ENCODE assay signal across 34 cellular contexts in the genomic region with DNA sequence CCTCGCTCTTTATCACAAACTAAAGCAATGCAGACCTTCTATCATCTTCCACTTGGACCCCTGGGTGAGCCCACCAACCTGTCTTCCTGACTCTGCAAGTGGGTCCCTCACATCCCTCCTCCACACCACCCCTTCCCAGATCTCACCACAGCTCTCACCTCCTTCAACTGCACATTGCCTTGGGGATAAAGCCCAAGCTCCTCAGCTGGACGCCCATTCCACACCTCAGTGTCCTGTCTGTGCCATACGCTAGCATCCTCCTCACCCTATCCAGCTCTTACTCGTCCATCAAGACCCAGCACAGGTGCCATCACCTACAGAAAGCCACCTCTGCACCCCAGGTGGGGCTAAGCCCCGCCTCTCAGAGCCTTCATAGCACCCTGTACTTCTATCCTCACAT.
"Had no signal": no experiment of that assay in that cellular context is flagged by ENCODE, and none has a peak within 500 bp of the region (broad histone marks: within the 10 kb centered on the region; RNA-seq: fewer than 3 reads in every experiment).

No MANE protein-coding gene starts in this region.

- H3K27me3 ChIP-seq: ascending aorta, cardiac muscle cell, MG63 had no signal

- DNase-seq: activated CD4-positive, alpha-beta T cell treated with anti-CD3 and anti-CD28 coated beads, Interleukin-2, amount 10 ng/mL, durations not matched to agents 24 days and 14 days; activated CD4-positive, alpha-beta T cell treated with anti-CD3 and anti-CD28 coated beads, Interleukin-2, amount 50 U/mL, for 4 hours; activated CD4-positive, CD25-positive, alpha-beta regulatory T cell; activated CD8-positive, alpha-beta T cell treated with anti-CD3 and anti-CD28 coated beads for 36 hours; activated gamma-delta T cell; activated naive CD4-positive, alpha-beta T cell treated with Interleukin-2 at 50 U/mL for 16 hours; activated naive CD8-positive, alpha-beta T cell treated with anti-CD3 and anti-CD28 coated beads, Interleukin-2, amount 10 ng/mL, durations not matched to agents 7 days and 5 days; activated T-cell treated with anti-CD3 and anti-CD28 coated beads, Interleukin-2, amount 50 U/mL, for 24 hours; amygdala; Kasumi-1; KG1; MG63; NCI-H1092; NCI-H146; NCI-H187; NCI-H2029 treated with DMSO at 0.1 percent for 48 hours; NCI-H2107; NCI-H2171; NCI-H510A; NCI-H526; NCI-H748 treated with DMSO at 0.1 percent for 48 hours; NK-92 treated with Interleukin-12 subunit alpha and Interleukin-12 subunit beta, amount 100 ng/mL, for 24 hours; PC-3; SIG-M5; SW 1271; T-helper 1 cell; T-helper 2 cell; T1000; WERI-Rb-1 had no signal

- H3K27ac ChIP-seq: ascending aorta, cardiac muscle cell, RWPE1, WERI-Rb-1 had no signal

- H3K4me3 ChIP-seq: ascending aorta, cardiac muscle cell, MG63 had no signal

- ATAC-seq: activated CD8-positive, alpha-beta T cell treated with anti-CD3 and anti-CD28 coated beads for 36 hours; PC-3; Right ventricle myocardium inferior; SK-N-SH treated with all-trans-retinoic acid at 6 μM for 48 hours had no signal

- H3K36me3 ChIP-seq: ascending aorta, cardiac muscle cell, MG63, WERI-Rb-1 had no signal

- H3K4me1 ChIP-seq: ascending aorta had no signal
